ENCODE assay signal across 1 cellular context in genomic region chr12:120980800-120981368, GRCh38.
TF ChIP-seq lines count a peak whose summit lies in the region.

No MANE protein-coding gene starts in this region.

TF ChIP-seq in HepG2, 621 proteins besides CTCF, POLR2A, EP300 and RAD21 (continues in another document):
- 0 out of 2 replicates have a peak, but pooled peaks have one; percentile 4 for TF ChIP-seq KMT2B (CRISPR knock-in tag; IDR thresholded peaks at IDR 0.05)
- TF ChIP-seq FOXA3 (CRISPR knock-in tag; IDR thresholded peaks at IDR 0.05): peak; percentile 81
- TF ChIP-seq ZNF687 (CRISPR knock-in tag; IDR thresholded peaks at IDR 0.05): peak; percentile 19; the same call in 1 of the 2 replicates
- TF ChIP-seq PATZ1 (CRISPR knock-in tag; IDR thresholded peaks at IDR 0.05): 0 out of 2 replicates have a peak, but pooled peaks have one; percentile 2
- no peak for TF ChIP-seq FOXA1 (IDR thresholded peaks at IDR 0.05)
- TF ChIP-seq FOXA1 (CRISPR knock-in tag; IDR thresholded peaks at IDR 0.05): peak; percentile 45; the same call in 1 of the 2 replicates
- 0 out of 2 replicates have a peak, but pooled peaks have one; percentile 26 for TF ChIP-seq GFI1 (CRISPR knock-in tag; IDR thresholded peaks at IDR 0.05; ENCODE audit: borderline replicate concordance)
- 0 out of 2 replicates have a peak, but pooled peaks have one; percentile 7 for TF ChIP-seq NFKBIZ (CRISPR knock-in tag; IDR thresholded peaks at IDR 0.05)
- TF ChIP-seq DRAP1 (CRISPR knock-in tag; IDR thresholded peaks at IDR 0.05): peak; percentile 95
- TF ChIP-seq MIXL1 (CRISPR knock-in tag; IDR thresholded peaks at IDR 0.05): peak; percentile 61; the same call in 1 of the 2 replicates
- TF ChIP-seq SAP130 (CRISPR knock-in tag; IDR thresholded peaks at IDR 0.05; ENCODE audit: low read depth): 0 out of 2 replicates have a peak, but pooled peaks have one; percentile 13
- no peak for TF ChIP-seq ZNF878 (CRISPR knock-in tag; IDR thresholded peaks at IDR 0.05)
- TF ChIP-seq NFIC (IDR thresholded peaks at IDR 0.05; ENCODE audit: low read length): 0 out of 2 replicates have a peak, but pooled peaks have one; percentile 34
- TF ChIP-seq ZBTB3 (CRISPR knock-in tag; IDR thresholded peaks at IDR 0.05; ENCODE audit: borderline replicate concordance, low read depth): no peak
- 0 out of 2 replicates have a peak, but pooled peaks have one; percentile 19 for TF ChIP-seq HDAC1 (CRISPR knock-in tag; IDR thresholded peaks at IDR 0.05)
- TF ChIP-seq TOPORS (CRISPR knock-in tag; IDR thresholded peaks at IDR 0.05): no peak
- peak; percentile 44; the same call in 1 of the 2 replicates for TF ChIP-seq ZNF329 (CRISPR knock-in tag; IDR thresholded peaks at IDR 0.05; ENCODE audit: low read depth)
- no peak for TF ChIP-seq ZNF7 (CRISPR knock-in tag; IDR thresholded peaks at IDR 0.05)
- peak; percentile 14; the same call in 1 of the 2 replicates for TF ChIP-seq MAX (IDR thresholded peaks at IDR 0.05)
- no peak for TF ChIP-seq CCAR2 (optimal IDR thresholded peaks at IDR 0.05; ENCODE audit: low read depth, low read length)
- 0 out of 2 replicates have a peak, but pooled peaks have one; percentile 51 for TF ChIP-seq SOX13 (IDR thresholded peaks at IDR 0.05)
- TF ChIP-seq SOX13 (CRISPR knock-in tag; conservative IDR thresholded peaks at IDR 0.05 in 1 of 2, IDR thresholded peaks at IDR 0.05 in 1 of 2): peak in 1 of 2 experiments; percentile 94; a peak in 2 of 4 replicates
- TF ChIP-seq POLR2AphosphoS5 (IDR thresholded peaks at IDR 0.05; ENCODE audit: low read depth, low read length): peak; percentile 63; the same call in 1 of the 2 replicates
- peak; percentile 92 for TF ChIP-seq HNF1A (IDR thresholded peaks at IDR 0.05; ENCODE audit: low read depth)
- peak; percentile 25; the same call in 1 of the 2 replicates for TF ChIP-seq HNF1A (CRISPR knock-in tag; IDR thresholded peaks at IDR 0.05; ENCODE audit: borderline replicate concordance)
- no peak for TF ChIP-seq EEA1 (CRISPR knock-in tag; IDR thresholded peaks at IDR 0.05; ENCODE audit: borderline replicate concordance)
- 0 out of 2 replicates have a peak, but pooled peaks have one; percentile 28 for TF ChIP-seq KDM6A (CRISPR knock-in tag; IDR thresholded peaks at IDR 0.05; ENCODE audit: low read depth)
- 0 out of 2 replicates have a peak, but pooled peaks have one; percentile 18 for TF ChIP-seq ZNF205 (CRISPR knock-in tag; IDR thresholded peaks at IDR 0.05)
- peak; percentile 15 for TF ChIP-seq YY1 (IDR thresholded peaks at IDR 0.05; ENCODE audit: insufficient read depth, insufficient replicate concordance, low read depth, low read length)
- TF ChIP-seq ARNT (IDR thresholded peaks at IDR 0.05): no peak
- 0 out of 2 replicates have a peak, but pooled peaks have one; percentile 7 for TF ChIP-seq MEIS2 (CRISPR knock-in tag; IDR thresholded peaks at IDR 0.05)
- TF ChIP-seq, protein P1, sequence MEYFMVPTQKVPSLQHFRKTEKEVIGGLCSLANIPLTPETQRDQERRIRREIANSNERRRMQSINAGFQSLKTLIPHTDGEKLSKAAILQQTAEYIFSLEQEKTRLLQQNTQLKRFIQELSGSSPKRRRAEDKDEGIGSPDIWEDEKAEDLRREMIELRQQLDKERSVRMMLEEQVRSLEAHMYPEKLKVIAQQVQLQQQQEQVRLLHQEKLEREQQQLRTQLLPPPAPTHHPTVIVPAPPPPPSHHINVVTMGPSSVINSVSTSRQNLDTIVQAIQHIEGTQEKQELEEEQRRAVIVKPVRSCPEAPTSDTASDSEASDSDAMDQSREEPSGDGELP (IDR thresholded peaks at IDR 0.05; ENCODE audit: borderline replicate concordance, low read depth): peak; percentile 71; the same call in 1 of the 2 replicates
- TF ChIP-seq SAFB2 (CRISPR knock-in tag; IDR thresholded peaks at IDR 0.05; ENCODE audit: borderline replicate concordance, low read depth): 0 out of 2 replicates have a peak, but pooled peaks have one; percentile 16
- 0 out of 2 replicates have a peak, but pooled peaks have one; percentile 44 for TF ChIP-seq JUNB (CRISPR knock-in tag; IDR thresholded peaks at IDR 0.05; ENCODE audit: borderline replicate concordance)
- TF ChIP-seq GATA4 (IDR thresholded peaks at IDR 0.05; ENCODE audit: borderline replicate concordance, low read depth): peak; percentile 63; the same call in 1 of the 2 replicates
- TF ChIP-seq, protein P2, sequence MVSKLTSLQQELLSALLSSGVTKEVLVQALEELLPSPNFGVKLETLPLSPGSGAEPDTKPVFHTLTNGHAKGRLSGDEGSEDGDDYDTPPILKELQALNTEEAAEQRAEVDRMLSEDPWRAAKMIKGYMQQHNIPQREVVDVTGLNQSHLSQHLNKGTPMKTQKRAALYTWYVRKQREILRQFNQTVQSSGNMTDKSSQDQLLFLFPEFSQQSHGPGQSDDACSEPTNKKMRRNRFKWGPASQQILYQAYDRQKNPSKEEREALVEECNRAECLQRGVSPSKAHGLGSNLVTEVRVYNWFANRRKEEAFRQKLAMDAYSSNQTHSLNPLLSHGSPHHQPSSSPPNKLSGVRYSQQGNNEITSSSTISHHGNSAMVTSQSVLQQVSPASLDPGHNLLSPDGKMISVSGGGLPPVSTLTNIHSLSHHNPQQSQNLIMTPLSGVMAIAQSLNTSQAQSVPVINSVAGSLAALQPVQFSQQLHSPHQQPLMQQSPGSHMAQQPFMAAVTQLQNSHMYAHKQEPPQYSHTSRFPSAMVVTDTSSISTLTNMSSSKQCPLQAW (CRISPR knock-in tag; IDR thresholded peaks at IDR 0.05): peak; percentile 70; the same call in 1 of the 2 replicates
- no peak for TF ChIP-seq ZNF569 (CRISPR knock-in tag; IDR thresholded peaks at IDR 0.05; ENCODE audit: borderline replicate concordance)
- TF ChIP-seq PCBP2 (optimal IDR thresholded peaks at IDR 0.05; ENCODE audit: low read depth, low read length, poor library complexity, severe bottlenecking): no peak
- TF ChIP-seq, protein P3, sequence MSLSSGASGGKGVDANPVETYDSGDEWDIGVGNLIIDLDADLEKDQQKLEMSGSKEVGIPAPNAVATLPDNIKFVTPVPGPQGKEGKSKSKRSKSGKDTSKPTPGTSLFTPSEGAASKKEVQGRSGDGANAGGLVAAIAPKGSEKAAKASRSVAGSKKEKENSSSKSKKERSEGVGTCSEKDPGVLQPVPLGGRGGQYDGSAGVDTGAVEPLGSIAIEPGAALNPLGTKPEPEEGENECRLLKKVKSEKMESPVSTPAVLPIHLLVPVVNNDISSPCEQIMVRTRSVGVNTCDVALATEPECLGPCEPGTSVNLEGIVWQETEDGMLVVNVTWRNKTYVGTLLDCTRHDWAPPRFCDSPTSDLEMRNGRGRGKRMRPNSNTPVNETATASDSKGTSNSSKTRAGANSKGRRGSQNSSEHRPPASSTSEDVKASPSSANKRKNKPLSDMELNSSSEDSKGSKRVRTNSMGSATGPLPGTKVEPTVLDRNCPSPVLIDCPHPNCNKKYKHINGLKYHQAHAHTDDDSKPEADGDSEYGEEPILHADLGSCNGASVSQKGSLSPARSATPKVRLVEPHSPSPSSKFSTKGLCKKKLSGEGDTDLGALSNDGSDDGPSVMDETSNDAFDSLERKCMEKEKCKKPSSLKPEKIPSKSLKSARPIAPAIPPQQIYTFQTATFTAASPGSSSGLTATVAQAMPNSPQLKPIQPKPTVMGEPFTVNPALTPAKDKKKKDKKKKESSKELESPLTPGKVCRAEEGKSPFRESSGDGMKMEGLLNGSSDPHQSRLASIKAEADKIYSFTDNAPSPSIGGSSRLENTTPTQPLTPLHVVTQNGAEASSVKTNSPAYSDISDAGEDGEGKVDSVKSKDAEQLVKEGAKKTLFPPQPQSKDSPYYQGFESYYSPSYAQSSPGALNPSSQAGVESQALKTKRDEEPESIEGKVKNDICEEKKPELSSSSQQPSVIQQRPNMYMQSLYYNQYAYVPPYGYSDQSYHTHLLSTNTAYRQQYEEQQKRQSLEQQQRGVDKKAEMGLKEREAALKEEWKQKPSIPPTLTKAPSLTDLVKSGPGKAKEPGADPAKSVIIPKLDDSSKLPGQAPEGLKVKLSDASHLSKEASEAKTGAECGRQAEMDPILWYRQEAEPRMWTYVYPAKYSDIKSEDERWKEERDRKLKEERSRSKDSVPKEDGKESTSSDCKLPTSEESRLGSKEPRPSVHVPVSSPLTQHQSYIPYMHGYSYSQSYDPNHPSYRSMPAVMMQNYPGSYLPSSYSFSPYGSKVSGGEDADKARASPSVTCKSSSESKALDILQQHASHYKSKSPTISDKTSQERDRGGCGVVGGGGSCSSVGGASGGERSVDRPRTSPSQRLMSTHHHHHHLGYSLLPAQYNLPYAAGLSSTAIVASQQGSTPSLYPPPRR (CRISPR knock-in tag; IDR thresholded peaks at IDR 0.05; ENCODE audit: borderline replicate concordance): no peak
- peak; percentile 90 for TF ChIP-seq SOX5 (CRISPR knock-in tag; IDR thresholded peaks at IDR 0.05; ENCODE audit: borderline replicate concordance)
- TF ChIP-seq RARG (CRISPR knock-in tag; IDR thresholded peaks at IDR 0.05; ENCODE audit: low read depth): 0 out of 2 replicates have a peak, but pooled peaks have one; percentile 22
